Comparison of ENCODE assay signal across 1 cellular context in genomic region chr14:61716956-61717355, GRCh38.
TF ChIP-seq lines count a peak whose summit lies in the region.

No MANE protein-coding gene starts in this region.

TF ChIP-seq in GM23338, 12 proteins besides CTCF, POLR2A, EP300 and RAD21 (continued from another document):
- TF ChIP-seq, protein P1, sequence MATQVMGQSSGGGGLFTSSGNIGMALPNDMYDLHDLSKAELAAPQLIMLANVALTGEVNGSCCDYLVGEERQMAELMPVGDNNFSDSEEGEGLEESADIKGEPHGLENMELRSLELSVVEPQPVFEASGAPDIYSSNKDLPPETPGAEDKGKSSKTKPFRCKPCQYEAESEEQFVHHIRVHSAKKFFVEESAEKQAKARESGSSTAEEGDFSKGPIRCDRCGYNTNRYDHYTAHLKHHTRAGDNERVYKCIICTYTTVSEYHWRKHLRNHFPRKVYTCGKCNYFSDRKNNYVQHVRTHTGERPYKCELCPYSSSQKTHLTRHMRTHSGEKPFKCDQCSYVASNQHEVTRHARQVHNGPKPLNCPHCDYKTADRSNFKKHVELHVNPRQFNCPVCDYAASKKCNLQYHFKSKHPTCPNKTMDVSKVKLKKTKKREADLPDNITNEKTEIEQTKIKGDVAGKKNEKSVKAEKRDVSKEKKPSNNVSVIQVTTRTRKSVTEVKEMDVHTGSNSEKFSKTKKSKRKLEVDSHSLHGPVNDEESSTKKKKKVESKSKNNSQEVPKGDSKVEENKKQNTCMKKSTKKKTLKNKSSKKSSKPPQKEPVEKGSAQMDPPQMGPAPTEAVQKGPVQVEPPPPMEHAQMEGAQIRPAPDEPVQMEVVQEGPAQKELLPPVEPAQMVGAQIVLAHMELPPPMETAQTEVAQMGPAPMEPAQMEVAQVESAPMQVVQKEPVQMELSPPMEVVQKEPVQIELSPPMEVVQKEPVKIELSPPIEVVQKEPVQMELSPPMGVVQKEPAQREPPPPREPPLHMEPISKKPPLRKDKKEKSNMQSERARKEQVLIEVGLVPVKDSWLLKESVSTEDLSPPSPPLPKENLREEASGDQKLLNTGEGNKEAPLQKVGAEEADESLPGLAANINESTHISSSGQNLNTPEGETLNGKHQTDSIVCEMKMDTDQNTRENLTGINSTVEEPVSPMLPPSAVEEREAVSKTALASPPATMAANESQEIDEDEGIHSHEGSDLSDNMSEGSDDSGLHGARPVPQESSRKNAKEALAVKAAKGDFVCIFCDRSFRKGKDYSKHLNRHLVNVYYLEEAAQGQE (IDR thresholded peaks at IDR 0.05; ENCODE audit: unreplicated experiment): no peak
- TF ChIP-seq ZNF114 (CRISPR knock-in tag; IDR thresholded peaks at IDR 0.05): no peak
- TF ChIP-seq, protein P2, sequence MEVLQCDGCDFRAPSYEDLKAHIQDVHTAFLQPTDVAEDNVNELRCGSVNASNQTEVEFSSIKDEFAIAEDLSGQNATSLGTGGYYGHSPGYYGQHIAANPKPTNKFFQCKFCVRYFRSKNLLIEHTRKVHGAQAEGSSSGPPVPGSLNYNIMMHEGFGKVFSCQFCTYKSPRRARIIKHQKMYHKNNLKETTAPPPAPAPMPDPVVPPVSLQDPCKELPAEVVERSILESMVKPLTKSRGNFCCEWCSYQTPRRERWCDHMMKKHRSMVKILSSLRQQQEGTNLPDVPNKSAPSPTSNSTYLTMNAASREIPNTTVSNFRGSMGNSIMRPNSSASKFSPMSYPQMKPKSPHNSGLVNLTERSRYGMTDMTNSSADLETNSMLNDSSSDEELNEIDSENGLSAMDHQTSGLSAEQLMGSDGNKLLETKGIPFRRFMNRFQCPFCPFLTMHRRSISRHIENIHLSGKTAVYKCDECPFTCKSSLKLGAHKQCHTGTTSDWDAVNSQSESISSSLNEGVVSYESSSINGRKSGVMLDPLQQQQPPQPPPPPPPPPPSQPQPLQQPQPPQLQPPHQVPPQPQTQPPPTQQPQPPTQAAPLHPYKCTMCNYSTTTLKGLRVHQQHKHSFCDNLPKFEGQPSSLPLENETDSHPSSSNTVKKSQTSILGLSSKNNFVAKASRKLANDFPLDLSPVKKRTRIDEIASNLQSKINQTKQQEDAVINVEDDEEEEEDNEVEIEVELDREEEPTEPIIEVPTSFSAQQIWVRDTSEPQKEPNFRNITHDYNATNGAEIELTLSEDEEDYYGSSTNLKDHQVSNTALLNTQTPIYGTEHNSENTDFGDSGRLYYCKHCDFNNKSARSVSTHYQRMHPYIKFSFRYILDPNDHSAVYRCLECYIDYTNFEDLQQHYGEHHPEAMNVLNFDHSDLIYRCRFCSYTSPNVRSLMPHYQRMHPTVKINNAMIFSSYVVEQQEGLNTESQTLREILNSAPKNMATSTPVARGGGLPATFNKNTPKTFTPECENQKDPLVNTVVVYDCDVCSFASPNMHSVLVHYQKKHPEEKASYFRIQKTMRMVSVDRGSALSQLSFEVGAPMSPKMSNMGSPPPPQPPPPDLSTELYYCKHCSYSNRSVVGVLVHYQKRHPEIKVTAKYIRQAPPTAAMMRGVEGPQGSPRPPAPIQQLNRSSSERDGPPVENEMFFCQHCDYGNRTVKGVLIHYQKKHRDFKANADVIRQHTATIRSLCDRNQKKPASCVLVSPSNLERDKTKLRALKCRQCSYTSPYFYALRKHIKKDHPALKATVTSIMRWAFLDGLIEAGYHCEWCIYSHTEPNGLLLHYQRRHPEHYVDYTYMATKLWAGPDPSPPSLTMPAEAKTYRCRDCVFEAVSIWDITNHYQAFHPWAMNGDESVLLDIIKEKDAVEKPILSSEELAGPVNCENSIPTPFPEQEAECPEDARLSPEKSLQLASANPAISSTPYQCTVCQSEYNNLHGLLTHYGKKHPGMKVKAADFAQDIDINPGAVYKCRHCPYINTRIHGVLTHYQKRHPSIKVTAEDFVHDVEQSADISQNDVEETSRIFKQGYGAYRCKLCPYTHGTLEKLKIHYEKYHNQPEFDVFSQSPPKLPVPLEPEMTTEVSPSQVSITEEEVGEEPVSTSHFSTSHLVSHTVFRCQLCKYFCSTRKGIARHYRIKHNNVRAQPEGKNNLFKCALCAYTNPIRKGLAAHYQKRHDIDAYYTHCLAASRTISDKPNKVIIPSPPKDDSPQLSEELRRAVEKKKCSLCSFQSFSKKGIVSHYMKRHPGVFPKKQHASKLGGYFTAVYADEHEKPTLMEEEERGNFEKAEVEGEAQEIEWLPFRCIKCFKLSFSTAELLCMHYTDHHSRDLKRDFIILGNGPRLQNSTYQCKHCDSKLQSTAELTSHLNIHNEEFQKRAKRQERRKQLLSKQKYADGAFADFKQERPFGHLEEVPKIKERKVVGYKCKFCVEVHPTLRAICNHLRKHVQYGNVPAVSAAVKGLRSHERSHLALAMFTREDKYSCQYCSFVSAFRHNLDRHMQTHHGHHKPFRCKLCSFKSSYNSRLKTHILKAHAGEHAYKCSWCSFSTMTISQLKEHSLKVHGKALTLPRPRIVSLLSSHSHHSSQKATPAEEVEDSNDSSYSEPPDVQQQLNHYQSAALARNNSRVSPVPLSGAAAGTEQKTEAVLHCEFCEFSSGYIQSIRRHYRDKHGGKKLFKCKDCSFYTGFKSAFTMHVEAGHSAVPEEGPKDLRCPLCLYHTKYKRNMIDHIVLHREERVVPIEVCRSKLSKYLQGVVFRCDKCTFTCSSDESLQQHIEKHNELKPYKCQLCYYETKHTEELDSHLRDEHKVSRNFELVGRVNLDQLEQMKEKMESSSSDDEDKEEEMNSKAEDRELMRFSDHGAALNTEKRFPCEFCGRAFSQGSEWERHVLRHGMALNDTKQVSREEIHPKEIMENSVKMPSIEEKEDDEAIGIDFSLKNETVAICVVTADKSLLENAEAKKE (CRISPR knock-in tag; IDR thresholded peaks at IDR 0.05): no peak
- no peak for TF ChIP-seq JUNB (IDR thresholded peaks at IDR 0.05; ENCODE audit: unreplicated experiment)
- no peak for TF ChIP-seq CREB1 (CRISPR knock-in tag; IDR thresholded peaks at IDR 0.05; ENCODE audit: low read depth)
- TF ChIP-seq POLR2AphosphoS5 (IDR thresholded peaks at IDR 0.05; ENCODE audit: low read depth): no peak
- TF ChIP-seq EZH2phosphoT487 (IDR thresholded peaks at IDR 0.05; ENCODE audit: unreplicated experiment): no peak
- no peak for TF ChIP-seq ZNF331 (CRISPR knock-in tag; IDR thresholded peaks at IDR 0.05; ENCODE audit: low read depth)
- no peak for TF ChIP-seq STAT1 (IDR thresholded peaks at IDR 0.05; ENCODE audit: unreplicated experiment)
